8 cellular contexts compared by ENCODE assay signal in the genomic region with DNA sequence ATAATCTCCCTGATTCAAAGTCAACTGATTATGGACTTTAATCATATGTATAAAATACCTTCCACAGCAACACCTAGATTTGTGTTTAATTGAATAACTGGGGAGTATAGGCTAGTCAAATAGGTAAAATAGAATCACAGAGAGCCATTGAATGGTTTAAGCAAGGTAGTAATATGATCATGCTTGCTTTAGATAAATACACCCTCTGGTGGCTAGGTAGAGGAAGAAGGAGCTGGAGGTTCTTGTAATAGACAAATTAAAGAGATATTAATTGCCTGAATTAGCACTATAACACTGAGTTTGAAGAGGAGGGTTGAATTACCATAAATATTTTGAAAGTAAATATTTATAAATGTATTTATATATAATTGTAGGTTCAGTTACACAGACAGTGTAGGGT. TPM values are rescaled to one million over a fixed set of nuclear protein-coding genes. Genes with fewer than 3 reads are reported as not detected.
DNase-seq lines count a peak whose midpoint lies in the region; ATAC-seq and TF ChIP-seq lines count a peak whose summit lies in the region.

No MANE protein-coding gene starts in this region.

- DNase-seq in D341Med (ENCODE audit: low spot score) (peak; percentile 41), NCI-H1417 (lab: John Stamatoyannopoulos, UW) (peak; percentile 12 to 69 (median 43)), astrocyte of the hippocampus (ENCODE audit: low read depth, low spot score) (peak; percentile 10), left lung (no peak)
- DNase-seq in effector CD4-positive, alpha-beta T cell = no peak
- no peak for DNase-seq in natural killer cell treated with Interleukin-12 subunit alpha and Interleukin-12 subunit beta and Interleukin-15 and Interleukin-18, amount 100 ng/mL, for 72 hours (ENCODE audit: low spot score)
- no peak for DNase-seq in stimulated activated naive CD8-positive, alpha-beta T cell treated with anti-CD3 and anti-CD28 coated beads, Interleukin-15, Interleukin-2, amounts not matched to agents 100 U/mL and 50 U/mL, for 24 hours

- no peak overlapping the region for H3K4me3 Mint-ChIP-seq in natural killer cell treated with Interleukin-12 subunit alpha and Interleukin-12 subunit beta and Interleukin-15 and Interleukin-18, amount 100 ng/mL, for 72 hours

- ATAC-seq in left lung (peak; percentile 77), GM18520 (IDR thresholded peaks at IDR 0.05; ENCODE audit: unreplicated experiment) (no peak)
- no peak for ATAC-seq in natural killer cell treated with Interleukin-12 subunit alpha and Interleukin-12 subunit beta and Interleukin-15 and Interleukin-18, amount 100 ng/mL, for 72 hours
- ATAC-seq in stimulated activated naive CD8-positive, alpha-beta T cell treated with anti-CD3 and anti-CD28 coated beads, Interleukin-15, Interleukin-2, amounts not matched to agents 100 U/mL and 50 U/mL, for 24 hours = no peak

- no peaks in the 10 kb centered on the region for H3K4me1 Mint-ChIP-seq in natural killer cell treated with Interleukin-12 subunit alpha and Interleukin-12 subunit beta and Interleukin-15 and Interleukin-18, amount 100 ng/mL, for 72 hours (ENCODE audit: low read depth in 2 of 2)

- H3K27ac Mint-ChIP-seq in natural killer cell treated with Interleukin-12 subunit alpha and Interleukin-12 subunit beta and Interleukin-15 and Interleukin-18, amount 100 ng/mL, for 72 hours = no peak overlapping the region

- H3K36me3 Mint-ChIP-seq in natural killer cell treated with Interleukin-12 subunit alpha and Interleukin-12 subunit beta and Interleukin-15 and Interleukin-18, amount 100 ng/mL, for 72 hours = peaks cover 5% of the 10 kb centered on the region

- H3K27me3 Mint-ChIP-seq in natural killer cell treated with Interleukin-12 subunit alpha and Interleukin-12 subunit beta and Interleukin-15 and Interleukin-18, amount 100 ng/mL, for 72 hours = peaks cover 5% of the 10 kb centered on the region in 2 donors

- H3K9me3 ChIP-seq in left lung = no peaks in the 10 kb centered on the region

- no peaks in the 10 kb centered on the region for H3K27me3 ChIP-seq in left lung

- no peak overlapping the region for H3K4me3 ChIP-seq in left lung

- TF ChIP-seq CTCF in left lung (IDR thresholded peaks at IDR 0.05) = no peak

- no peak overlapping the region for H3K27ac ChIP-seq in left lung

- peaks cover 11% of the 10 kb centered on the region for H3K9me3 Mint-ChIP-seq in natural killer cell treated with Interleukin-12 subunit alpha and Interleukin-12 subunit beta and Interleukin-15 and Interleukin-18, amount 100 ng/mL, for 72 hours

- no peaks in the 10 kb centered on the region for H3K36me3 ChIP-seq in left lung

- intact Hi-C loops in left lung (cut with DNase I) = loop anchor here in 1 of 2 donors (5.0 kb wide), 1 partner anchor 158 kb away; no protein-coding TSS in a partner anchor

- H3K4me1 ChIP-seq in left lung = no peaks in the 10 kb centered on the region

RNA-seq across cellular contexts. Expression of gene DIRAS3, which starts 40.3 kb away (rescaled TPM):
- total RNA-seq in left lung = 1 to 10 TPM in 1 of 2 donors, under 1 TPM in 1; 0.47 to 3.1 TPM
- not detected for total RNA-seq in natural killer cell treated with Interleukin-12 subunit alpha and Interleukin-12 subunit beta and Interleukin-15 and Interleukin-18, amount 100 ng/mL, for 72 hours

Comparison
In these comparisons a context has a peak if more than half of its experiments do, and no peak if none do; other contexts are left out.
1. DNase-seq: peak in D341Med (single experiment), NCI-H1417 (3 of 3) and astrocyte of the hippocampus (single experiment); none in left lung (0 of 2), effector CD4-positive, alpha-beta T cell (single experiment), natural killer cell treated with Interleukin-12 subunit alpha and Interleukin-12 subunit beta and Interleukin-15 and Interleukin-18, amount 100 ng/mL, for 72 hours (single experiment) and stimulated activated naive CD8-positive, alpha-beta T cell treated with anti-CD3 and anti-CD28 coated beads, Interleukin-15, Interleukin-2, amounts not matched to agents 100 U/mL and 50 U/mL, for 24 hours (single experiment).